13 cellular contexts compared by ENCODE assay signal in genomic region chr10:95478935-95479334, GRCh38.
DNase-seq lines count a peak whose midpoint lies in the region; ATAC-seq and TF ChIP-seq lines count a peak whose summit lies in the region.
"Had no signal": no experiment of that assay in that cellular context is flagged by ENCODE, and none has a peak within 500 bp of the region (broad histone marks: within the 10 kb centered on the region; RNA-seq: fewer than 3 reads in every experiment).

No MANE protein-coding gene starts in this region.

- peaks cover 1% of the 10 kb centered on the region for H3K36me3 Mint-ChIP-seq in progenitor cell of endocrine pancreas (ENCODE audit: insufficient read depth)

- peak overlapping the region in 2 of 5 donors; percentile 9 to 13 for H3K9ac ChIP-seq in subcutaneous abdominal adipose tissue (ENCODE audit: low read length in 5 of 5)

- peaks cover 2% of the 10 kb centered on the region for H3K27me3 Mint-ChIP-seq in progenitor cell of endocrine pancreas

- no peak for DNase-seq in Peyer's patch
- DNase-seq in fibroblast of mammary gland (ENCODE audit: low read depth) = peak; percentile 23
- no peak for DNase-seq in lung (ENCODE audit: low spot score)
- no peak for DNase-seq in medulla oblongata (ENCODE audit: extremely low spot score)
- DNase-seq in SKM-1 (lab: John Stamatoyannopoulos, UW; ENCODE audit: unreplicated experiment) = no peak
- no peak for DNase-seq in EL
- DNase-seq in progenitor cell of endocrine pancreas (ENCODE audit: low spot score, unreplicated experiment) = no peak
- DNase-seq: activated CD4-positive, alpha-beta T cell treated with anti-CD3 and anti-CD28 coated beads for 48 hours; NCI-H1436 treated with DMSO at 0.1 percent for 48 hours; NCI-H526 had no signal

- H3K27ac ChIP-seq in Peyer's patch (peak overlapping the region in 3 of 4 donors; percentile 46 to 71 (median 68)), lung (ENCODE audit: low read depth in 1 of 2, low read length in 1 of 2) (peak overlapping the region; percentile 87 to 95), subcutaneous abdominal adipose tissue (ENCODE audit: low read depth, low read length) (peak overlapping the region; percentile 81)

- H3K4me3 ChIP-seq in Peyer's patch = no peak overlapping the region
- no peak overlapping the region for H3K4me3 ChIP-seq in fibroblast of mammary gland (ENCODE audit: control insufficient read depth, low read depth, low read length)
- no peak overlapping the region for H3K4me3 ChIP-seq in lung
- H3K4me3 ChIP-seq in subcutaneous abdominal adipose tissue (ENCODE audit: low read depth in 1 of 5, low read length in 5 of 5) = peak overlapping the region in 2 of 5 donors; percentile 39 to 58
- H3K4me3 ChIP-seq: K562 had no signal

- no peak for TF ChIP-seq CTCF in Peyer's patch (IDR thresholded peaks at IDR 0.05)
- no peak for TF ChIP-seq CTCF in fibroblast of mammary gland (conservative IDR thresholded peaks at IDR 0.05; ENCODE audit: control insufficient read depth, insufficient read depth, low read depth, low read length)
- TF ChIP-seq CTCF in lung (IDR thresholded peaks at IDR 0.05; ENCODE audit: control extremely low read depth, extremely low read depth) = no peak
- TF ChIP-seq CTCF in progenitor cell of endocrine pancreas (IDR thresholded peaks at IDR 0.05; ENCODE audit: unreplicated experiment) = no peak

- H3K36me3 ChIP-seq in Peyer's patch = no peaks in the 10 kb centered on the region
- peaks cover 0 to 4% of the 10 kb centered on the region in 2 donors for H3K36me3 ChIP-seq in lung (ENCODE audit: control insufficient read depth in 2 of 2, insufficient read depth in 2 of 2, low read length in 2 of 2)
- H3K36me3 ChIP-seq in subcutaneous abdominal adipose tissue (ENCODE audit: control insufficient read depth in 5 of 5, insufficient read depth in 5 of 5, low read length in 5 of 5) = no peaks in the 10 kb centered on the region

- peaks cover 0 to 36% (median 4%) of the 10 kb centered on the region in 4 donors for H3K4me1 ChIP-seq in Peyer's patch
- H3K4me1 ChIP-seq in lung (ENCODE audit: control insufficient read depth in 2 of 2, insufficient read depth in 2 of 2, low read length in 2 of 2) = peaks cover 24 to 65% of the 10 kb centered on the region in 2 donors
- peaks cover 12 to 70% (median 29%) of the 10 kb centered on the region in 5 donors for H3K4me1 ChIP-seq in subcutaneous abdominal adipose tissue (ENCODE audit: control insufficient read depth in 5 of 5, insufficient read depth in 5 of 5, low read length in 5 of 5)

- no peak for ATAC-seq in lung (ENCODE audit: insufficient read depth, low FRiP score)

- peaks cover 63% of the 10 kb centered on the region for H3K4me1 Mint-ChIP-seq in progenitor cell of endocrine pancreas (ENCODE audit: low read depth)

- WGBS in lung, 2 donors = 53 to 74% methylated on average over 3 of the region's 3 CpGs

- TF ChIP-seq POLR2A in Peyer's patch (IDR thresholded peaks at IDR 0.05) = no peak

- H3K4me3 Mint-ChIP-seq in progenitor cell of endocrine pancreas (ENCODE audit: low read depth) = no peak overlapping the region
- H3K4me3 Mint-ChIP-seq: T-helper 2 cell treated with Interferon-gamma antibody and Interleukin-4, amounts not matched to agents 5 μg/mL and 100 μg/mL, for 36 hours had no signal

- H3K9me3 ChIP-seq in Peyer's patch (no peaks in the 10 kb centered on the region), lung (ENCODE audit: control insufficient read depth in 2 of 2, insufficient read depth in 1 of 2, low read length in 1 of 2) (no peaks in the 10 kb centered on the region), subcutaneous abdominal adipose tissue (ENCODE audit: control insufficient read depth in 5 of 5, low read length in 5 of 5) (no peaks in the 10 kb centered on the region)

- H3K27ac Mint-ChIP-seq in progenitor cell of endocrine pancreas = no peak overlapping the region
- H3K27ac Mint-ChIP-seq: T-helper 2 cell treated with Interferon-gamma antibody and Interleukin-4, amounts not matched to agents 5 μg/mL and 100 μg/mL, for 36 hours had no signal

- H3K27me3 ChIP-seq in Peyer's patch (no peaks in the 10 kb centered on the region), lung (ENCODE audit: control insufficient read depth, insufficient read depth) (no peaks in the 10 kb centered on the region), subcutaneous abdominal adipose tissue (ENCODE audit: control insufficient read depth in 5 of 5, insufficient read depth in 4 of 5, low read length in 5 of 5) (no peaks in the 10 kb centered on the region)

- H3K9me3 Mint-ChIP-seq in progenitor cell of endocrine pancreas (ENCODE audit: low read depth) = peaks cover 3% of the 10 kb centered on the region
- H3K9me3 Mint-ChIP-seq: T-helper 2 cell treated with Interferon-gamma antibody and Interleukin-4, amounts not matched to agents 5 μg/mL and 100 μg/mL, for 36 hours had no signal
